8 cellular contexts compared by ENCODE assay signal in the genomic region with DNA sequence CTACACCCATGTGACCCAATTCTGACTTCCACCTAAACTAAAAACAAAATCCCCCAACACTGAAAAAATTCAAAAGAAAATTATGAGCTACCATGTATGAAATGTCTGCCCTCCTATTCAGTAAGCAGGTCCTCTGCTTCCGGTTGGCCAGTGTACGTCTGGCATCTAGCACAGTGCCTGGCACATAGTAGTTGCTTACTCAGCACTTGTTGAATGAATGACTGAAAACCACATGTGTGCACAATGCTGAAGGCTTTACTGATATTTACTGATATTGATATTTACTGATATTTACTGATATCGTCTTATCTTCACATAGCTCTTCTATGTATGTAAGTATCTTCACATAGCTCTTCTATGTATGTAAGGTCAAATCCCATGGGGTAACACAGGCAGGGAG.
"Had no signal": no experiment of that assay in that cellular context is flagged by ENCODE, and none has a peak within 500 bp of the region (broad histone marks: within the 10 kb centered on the region; RNA-seq: fewer than 3 reads in every experiment).

No MANE protein-coding gene starts in this region.

- DNase-seq: GM23248, GOT3, H9, HCEC 1CT, KBM-7 had no signal

- H3K4me2 ChIP-seq: KMS-11 had no signal

- H3K27ac Mint-ChIP-seq: H9 had no signal

- H2AFZ ChIP-seq: GM23248 had no signal

- H3K9me3 Mint-ChIP-seq: H9 had no signal

- H3K4me1 Mint-ChIP-seq: H9 had no signal

- H3K9ac ChIP-seq: GM23248, KMS-11 had no signal

- H3K4me3 Mint-ChIP-seq: H9 had no signal

- H3K27ac ChIP-seq: GM23248, KMS-11 had no signal

- FAIRE-seq: H54, HTR-8/SVneo had no signal

- H3K4me3 ChIP-seq: GM23248 had no signal
